Comparison of ENCODE assay signal across 12 cellular contexts in genomic region chr2:167438206-167438605, GRCh38.
DNase-seq lines count a peak whose midpoint lies in the region; ATAC-seq and TF ChIP-seq lines count a peak whose summit lies in the region.
"Had no signal": no experiment of that assay in that cellular context is flagged by ENCODE, and none has a peak within 500 bp of the region (broad histone marks: within the 10 kb centered on the region; RNA-seq: fewer than 3 reads in every experiment).

No MANE protein-coding gene starts in this region.

- H3K27me3 Mint-ChIP-seq in activated T-helper 17 cell treated with anti-CD3 and anti-CD28 coated beads, Interleukin-2, amount 50 U/mL, for 72 hours: no peaks in the 10 kb centered on the region
- no peaks in the 10 kb centered on the region for H3K27me3 Mint-ChIP-seq in activated CD4-positive, alpha-beta memory T cell treated with anti-CD3 and anti-CD28 coated beads for 36 hours
- H3K27me3 Mint-ChIP-seq: activated naive CD8-positive, alpha-beta T cell treated with anti-CD3 and anti-CD28 coated beads, Interleukin-2, amount 10 ng/mL, durations not matched to agents 7 days and 5 days had no signal

- H3K9me3 Mint-ChIP-seq in activated T-helper 17 cell treated with anti-CD3 and anti-CD28 coated beads, Interleukin-2, amount 50 U/mL, for 72 hours: no peaks in the 10 kb centered on the region
- H3K9me3 Mint-ChIP-seq in activated CD4-positive, alpha-beta memory T cell treated with anti-CD3 and anti-CD28 coated beads for 36 hours: no peaks in the 10 kb centered on the region

- CTCF ChIA-PET in activated CD4-positive, alpha-beta memory T cell treated with anti-CD3 and anti-CD28 coated beads for 36 hours (lab: Charles Lee): no interaction called here

- H3K4me3 Mint-ChIP-seq in activated T-helper 17 cell treated with anti-CD3 and anti-CD28 coated beads, Interleukin-2, amount 50 U/mL, for 72 hours: no peak overlapping the region
- no peak overlapping the region for H3K4me3 Mint-ChIP-seq in activated CD4-positive, alpha-beta memory T cell treated with anti-CD3 and anti-CD28 coated beads for 36 hours
- H3K4me3 Mint-ChIP-seq: activated naive CD8-positive, alpha-beta T cell treated with anti-CD3 and anti-CD28 coated beads, Interleukin-2, amount 10 ng/mL, durations not matched to agents 7 days and 5 days had no signal

- POLR2A ChIA-PET in activated CD4-positive, alpha-beta memory T cell treated with anti-CD3 and anti-CD28 coated beads for 36 hours (lab: Charles Lee): no interaction called here

- no peaks in the 10 kb centered on the region for H3K36me3 Mint-ChIP-seq in activated T-helper 17 cell treated with anti-CD3 and anti-CD28 coated beads, Interleukin-2, amount 50 U/mL, for 72 hours (ENCODE audit: low read depth)
- H3K36me3 Mint-ChIP-seq in activated CD4-positive, alpha-beta memory T cell treated with anti-CD3 and anti-CD28 coated beads for 36 hours: no peaks in the 10 kb centered on the region
- H3K36me3 Mint-ChIP-seq: activated naive CD8-positive, alpha-beta T cell treated with anti-CD3 and anti-CD28 coated beads, Interleukin-2, amount 10 ng/mL, durations not matched to agents 7 days and 5 days had no signal

- intact Hi-C loops in activated CD4-positive, alpha-beta memory T cell treated with anti-CD3 and anti-CD28 coated beads for 36 hours (cut with micrococcal nuclease): no loop called here
- intact Hi-C loops in posterior vena cava (cut with DNase I): no loop called here

- H3K27ac Mint-ChIP-seq in activated T-helper 17 cell treated with anti-CD3 and anti-CD28 coated beads, Interleukin-2, amount 50 U/mL, for 72 hours: no peak overlapping the region
- H3K27ac Mint-ChIP-seq in activated CD4-positive, alpha-beta memory T cell treated with anti-CD3 and anti-CD28 coated beads for 36 hours: no peak overlapping the region
- H3K27ac Mint-ChIP-seq: activated naive CD8-positive, alpha-beta T cell treated with anti-CD3 and anti-CD28 coated beads, Interleukin-2, amount 10 ng/mL, durations not matched to agents 7 days and 5 days had no signal

- no peak for TF ChIP-seq CTCF in cardiac fibroblast (IDR thresholded peaks at IDR 0.05; ENCODE audit: low read depth, low read length)

- no peaks in the 10 kb centered on the region for H3K4me1 Mint-ChIP-seq in activated T-helper 17 cell treated with anti-CD3 and anti-CD28 coated beads, Interleukin-2, amount 50 U/mL, for 72 hours
- no peaks in the 10 kb centered on the region for H3K4me1 Mint-ChIP-seq in activated CD4-positive, alpha-beta memory T cell treated with anti-CD3 and anti-CD28 coated beads for 36 hours (ENCODE audit: low read depth)
- H3K4me1 Mint-ChIP-seq: activated naive CD8-positive, alpha-beta T cell treated with anti-CD3 and anti-CD28 coated beads, Interleukin-2, amount 10 ng/mL, durations not matched to agents 7 days and 5 days had no signal

- peak; percentile 57 for DNase-seq in ACHN
- DNase-seq in HuH-7.5 (ENCODE audit: low spot score): peak; percentile 10
- DNase-seq in cardiac fibroblast (ENCODE audit: low read depth in 2 of 2): peak; percentile 5 to 68
- DNase-seq in kidney tubule cell (ENCODE audit: low spot score): peak; percentile 83
- no peak for DNase-seq in central memory CD4-positive, alpha-beta T cell
- DNase-seq in activated CD4-positive, alpha-beta memory T cell treated with anti-CD3 and anti-CD28 coated beads for 36 hours: no peak
- no peak for DNase-seq in posterior vena cava (ENCODE audit: low spot score)
- DNase-seq: activated CD4-positive, alpha-beta T cell treated with anti-CD3 and anti-CD28 coated beads, Interleukin-2, amount 50 U/mL, for 1 hour; activated naive CD8-positive, alpha-beta T cell treated with anti-CD3 and anti-CD28 coated beads, Interleukin-2, amount 10 ng/mL, durations not matched to agents 7 days and 5 days; left ventricle myocardium superior; NCI-H524 treated with DMSO at 0.1 percent for 48 hours had no signal

- H3K4me3 ChIP-seq in cardiac fibroblast (replicated peaks in 1 of 2; ENCODE audit: low read depth in 2 of 2, low read length in 2 of 2): no peak overlapping the region

- no peak for ATAC-seq in activated T-helper 17 cell treated with anti-CD3 and anti-CD28 coated beads, Interleukin-2, amount 50 U/mL, for 72 hours (replicated peaks)
- ATAC-seq: left ventricle myocardium superior had no signal

- in situ Hi-C loops in ACHN (cut with HindIII; ENCODE audit: low pct_ligation_motif_present, low pct_unique_long_range_greater_than_20kb, low sequenced_read_pairs): no loop called here

Comparison
In these comparisons a context has a peak if more than half of its experiments do, and no peak if none do; other contexts are left out.
1. DNase-seq: peak in ACHN (single experiment), HuH-7.5 (single experiment), cardiac fibroblast (2 of 2) and kidney tubule cell (single experiment); none in central memory CD4-positive, alpha-beta T cell (single experiment), activated CD4-positive, alpha-beta memory T cell treated with anti-CD3 and anti-CD28 coated beads for 36 hours (single experiment) and posterior vena cava (single experiment).